Comparison of ENCODE assay signal across 19 cellular contexts in genomic region chr6:75503291-75503690, GRCh38. TPM values are rescaled to one million over a fixed set of nuclear protein-coding genes. Genes with fewer than 3 reads are reported as not detected.
DNase-seq lines count a peak whose midpoint lies in the region; ATAC-seq, FAIRE-seq and TF ChIP-seq lines count a peak whose summit lies in the region.
"Had no signal": no experiment of that assay in that cellular context is flagged by ENCODE, and none has a peak within 500 bp of the region (broad histone marks: within the 10 kb centered on the region; RNA-seq: fewer than 3 reads in every experiment).

No MANE protein-coding gene starts in this region.

- H3K4me3 ChIP-seq in endothelial cell of umbilical vein (replicated peaks in 1 of 3; ENCODE audit: insufficient read depth in 1 of 3, low read depth in 1 of 3, low read length in 3 of 3), result no peak overlapping the region
- H3K4me3 ChIP-seq: HAP-1, Peyer's patch had no signal

- H2AFZ ChIP-seq in endothelial cell of umbilical vein (ENCODE audit: low read depth, low read length), result peak overlapping the region; percentile 21

- TF ChIP-seq CTCF in endothelial cell of umbilical vein (IDR thresholded peaks at IDR 0.05; ENCODE audit: extremely low read depth in 1 of 2, insufficient read depth in 1 of 2, low read depth in 1 of 2, low read length in 2 of 2) (no peak), mesothelial cell of epicardium (IDR thresholded peaks at IDR 0.05; ENCODE audit: unreplicated experiment) (no peak), CD14-positive monocyte (IDR thresholded peaks at IDR 0.05) (no peak)

- H3K27me3 Mint-ChIP-seq in mesothelial cell of epicardium (ENCODE audit: low read depth) (no peaks in the 10 kb centered on the region), CD14-positive monocyte (ENCODE audit: low read depth in 3 of 3) (peaks cover 0 to 12% (median 8%) of the 10 kb centered on the region in 3 donors)

- no peak for FAIRE-seq in GM12891 (lab: Jason Lieb, UNC)
- no peak for FAIRE-seq in endothelial cell of umbilical vein (lab: Jason Lieb, UNC)

- no peaks in the 10 kb centered on the region for H3K9me3 ChIP-seq in endothelial cell of umbilical vein (replicated peaks; ENCODE audit: control insufficient read depth, insufficient read depth, low read length)
- H3K9me3 ChIP-seq: HAP-1, Peyer's patch had no signal

- TF ChIP-seq POLR2A in GM12891 (IDR thresholded peaks at IDR 0.05; ENCODE audit: low read depth, low read length) (no peak), endothelial cell of umbilical vein (IDR thresholded peaks at IDR 0.05; ENCODE audit: low read depth, low read length) (no peak)

- H3K27ac Mint-ChIP-seq in mesothelial cell of epicardium, result peak overlapping the region; percentile 94
- no peak overlapping the region for H3K27ac Mint-ChIP-seq in CD14-positive monocyte
- H3K27ac Mint-ChIP-seq: CD4-positive, CD25-positive, alpha-beta regulatory T cell; IgD-negative memory B cell had no signal

- H3K9ac ChIP-seq in endothelial cell of umbilical vein (replicated peaks; ENCODE audit: extremely low read depth, insufficient read depth, low read length), result peak overlapping the region; percentile 3

- DNase-seq in GM12891 (ENCODE audit: insufficient read length, low spot score) (no peak), endothelial cell of umbilical vein (ENCODE audit: low read depth, low spot score) (peak; percentile 82), mesothelial cell of epicardium (ENCODE audit: low spot score in 2 of 2, unreplicated experiment in 2 of 2) (no peak), CD14-positive monocyte (ENCODE audit: low spot score) (no peak), DMS114 treated with DMSO at 0.1 percent for 48 hours (lab: John Stamatoyannopoulos, UW; ENCODE audit: unreplicated experiment) (no peak)
- DNase-seq in activated CD8-positive, alpha-beta memory T cell treated with anti-CD3 and anti-CD28 coated beads, Interleukin-2, amount 50 U/mL, for 4 hours, result no peak
- DNase-seq: AML-193; Calu3; CD4-positive, CD25-positive, alpha-beta regulatory T cell; DMS79 treated with DMSO at 0.1 percent for 48 hours; GF-D8; NCI-H2029; NCI-H510A; Peyer's patch; SHP77 had no signal

- H3K36me3 Mint-ChIP-seq in mesothelial cell of epicardium, result peaks cover 1% of the 10 kb centered on the region
- no peaks in the 10 kb centered on the region for H3K36me3 Mint-ChIP-seq in CD14-positive monocyte
- H3K36me3 Mint-ChIP-seq: CD4-positive, CD25-positive, alpha-beta regulatory T cell; IgD-negative memory B cell had no signal

- H3K4me1 Mint-ChIP-seq in mesothelial cell of epicardium (peaks cover 29% of the 10 kb centered on the region), CD14-positive monocyte (no peaks in the 10 kb centered on the region)
- H3K4me1 Mint-ChIP-seq: CD4-positive, CD25-positive, alpha-beta regulatory T cell had no signal

- peak overlapping the region; percentile 54 for H3K27ac ChIP-seq in endothelial cell of umbilical vein (ENCODE audit: insufficient read depth, low read depth, low read length)
- H3K27ac ChIP-seq: Peyer's patch had no signal

- CTCF ChIA-PET in endothelial cell of umbilical vein (lab: Charles Lee), result interaction anchor here (2.4 to 2.6 kb wide), 2 partner anchors 21 to 206 kb away, joined by 12 to 20 read pairs; no protein-coding TSS in a partner anchor

- dilution Hi-C loops in endothelial cell of umbilical vein (cut with MboI; ENCODE audit: extremely low pct_ligation_motif_present, low sequenced_read_pairs), result no loop called here

- H3K79me2 ChIP-seq in endothelial cell of umbilical vein (ENCODE audit: control insufficient read depth, insufficient read depth, low read length), result no peaks in the 10 kb centered on the region

- no peaks in the 10 kb centered on the region for H3K36me3 ChIP-seq in endothelial cell of umbilical vein (ENCODE audit: control insufficient read depth in 2 of 2, extremely low read depth in 1 of 2, insufficient read depth in 2 of 2, low read length in 2 of 2)
- H3K36me3 ChIP-seq: HAP-1, Peyer's patch had no signal

- H4K20me1 ChIP-seq in endothelial cell of umbilical vein (replicated peaks; ENCODE audit: control insufficient read depth, extremely low read depth, insufficient read depth, low read length), result no peaks in the 10 kb centered on the region

- peak overlapping the region; percentile 4 for H3K4me3 Mint-ChIP-seq in mesothelial cell of epicardium
- H3K4me3 Mint-ChIP-seq in CD14-positive monocyte, result no peak overlapping the region
- H3K4me3 Mint-ChIP-seq: CD4-positive, CD25-positive, alpha-beta regulatory T cell; IgD-negative memory B cell had no signal

- peak overlapping the region; percentile 26 for H3K4me2 ChIP-seq in endothelial cell of umbilical vein (ENCODE audit: insufficient read depth, low read length)

- ATAC-seq in SK-N-SH treated with all-trans-retinoic acid at 6 μM for 48 hours, result peak; percentile 36; the same call in 2 of the 3 replicates
- no peak for ATAC-seq in GM18870 (IDR thresholded peaks at IDR 0.05; ENCODE audit: unreplicated experiment)

- H3K27me3 ChIP-seq in endothelial cell of umbilical vein (ENCODE audit: control insufficient read depth in 2 of 2, insufficient read depth in 2 of 2, low read length in 2 of 2), result no peaks in the 10 kb centered on the region
- H3K27me3 ChIP-seq: Peyer's patch had no signal

- POLR2A ChIA-PET in endothelial cell of umbilical vein (lab: Charles Lee), result no interaction called here

- BruUV-seq in endothelial cell of umbilical vein (replicated peaks; lab: Mats Ljungman, UMichigan), result no TSS peak

- no peaks in the 10 kb centered on the region for H3K9me1 ChIP-seq in endothelial cell of umbilical vein (replicated peaks; ENCODE audit: control insufficient read depth, extremely low read depth, insufficient read depth, low read length)

- intact Hi-C loops in endothelial cell of umbilical vein (cut with micrococcal nuclease), result loop anchor here (1.0 kb wide), 1 partner anchor 85 kb away; no protein-coding TSS in a partner anchor
- intact Hi-C loops in CD14-positive monocyte (cut with micrococcal nuclease), result no loop called here

- H3K4me1 ChIP-seq in endothelial cell of umbilical vein (ENCODE audit: control insufficient read depth, extremely low read depth, insufficient read depth, low read length), result peaks cover 38% of the 10 kb centered on the region
- H3K4me1 ChIP-seq: Peyer's patch had no signal

- H3K9me3 Mint-ChIP-seq in mesothelial cell of epicardium (peaks cover 14% of the 10 kb centered on the region), CD14-positive monocyte (peaks cover 0 to 6% (median 2%) of the 10 kb centered on the region in 7 donors)
- H3K9me3 Mint-ChIP-seq: CD4-positive, CD25-positive, alpha-beta regulatory T cell had no signal

TF ChIP-seq in GM12891, 5 proteins besides CTCF, POLR2A, EP300 and RAD21:
- TF ChIP-seq TAF1 (IDR thresholded peaks at IDR 0.05; ENCODE audit: low read depth, low read length), result no peak
- no peak for TF ChIP-seq POLR2AphosphoS5 (IDR thresholded peaks at IDR 0.05; ENCODE audit: low read depth, low read length)
- TF ChIP-seq SPI1 (IDR thresholded peaks at IDR 0.05; ENCODE audit: low read depth, low read length), result 0 out of 2 replicates have a peak, but pooled peaks have one; percentile 8
- TF ChIP-seq POU2F2 (IDR thresholded peaks at IDR 0.05; ENCODE audit: low read depth, low read length), result no peak
- no peak for TF ChIP-seq PAX5 (IDR thresholded peaks at IDR 0.05; ENCODE audit: insufficient read depth, low read length, severe bottlenecking)

TF ChIP-seq in endothelial cell of umbilical vein, 7 proteins besides CTCF, POLR2A, EP300 and RAD21:
- TF ChIP-seq JUN (IDR thresholded peaks at IDR 0.05; ENCODE audit: borderline replicate concordance, insufficient read depth, insufficient read length, low read depth) (peak; percentile 50), EZH2 (IDR thresholded peaks at IDR 0.05; ENCODE audit: borderline replicate concordance, low read depth, low read length, severe bottlenecking) (no peak)
TF ChIP-seq in endothelial cell of umbilical vein: peak in this region for 1.

RNA-seq across cellular contexts. Expression of gene FILIP1, which starts 9.7 kb away (rescaled TPM):
- 0.23 TPM for polyA plus RNA-seq in GM12891 (2012; ENCODE audit: low read depth, missing spikeins)
- total RNA-seq in endothelial cell of umbilical vein (12.6 and 13.7 TPM in 2 replicates), mesothelial cell of epicardium (9.7 to 11.3 TPM (median 10.4 TPM) in 3 replicates)
- polyA plus RNA-seq in endothelial cell of umbilical vein (2.8 and 2.9 TPM in 2 replicates), CD14-positive monocyte (not detected)
- polyA plus RNA-seq in endothelial cell of umbilical vein (2011; cell fraction: cytosol; rRNA removed), result 3.2 and 4.0 TPM in 2 replicates
- polyA plus RNA-seq in endothelial cell of umbilical vein (2011; cell fraction: nucleus; rRNA removed), result 3.5 and 4.5 TPM in 2 replicates
- 3.4 and 4.2 TPM in 2 replicates for polyA plus RNA-seq in endothelial cell of umbilical vein (2012)
- polyA minus RNA-seq in endothelial cell of umbilical vein, result 4.7 and 5.0 TPM in 2 replicates
- polyA minus RNA-seq in endothelial cell of umbilical vein (2011; cell fraction: cytosol; rRNA and poly(A)+ RNA removed), result not detected
- 3.9 and 6.3 TPM in 2 replicates for polyA minus RNA-seq in endothelial cell of umbilical vein (2011; cell fraction: nucleus; rRNA and poly(A)+ RNA removed)
- total RNA-seq: Calu3; CD4-positive, CD25-positive, alpha-beta regulatory T cell had no signal
- polyA plus RNA-seq: IgD-negative memory B cell had no signal
